In genomic region chr1:95089888-95090287, GRCh38 we compare ENCODE assay signal across 26 cellular contexts. TPM values are rescaled to one million over a fixed set of nuclear protein-coding genes. Genes with fewer than 3 reads are reported as not detected.
"Had no signal": no experiment of that assay in that cellular context is flagged by ENCODE, and none has a peak within 500 bp of the region (broad histone marks: within the 10 kb centered on the region; RNA-seq: fewer than 3 reads in every experiment).

No MANE protein-coding gene starts in this region.

- H3K36me3 ChIP-seq: colonic mucosa, esophagus squamous epithelium, gastrocnemius medialis, heart right ventricle, left lung, lower lobe of right lung had no signal

- ATAC-seq: effector memory CD8-positive, alpha-beta T cell; esophagus mucosa; gastrocnemius medialis; heart right ventricle; left cardiac atrium; left lung; left ventricle myocardium superior; lower lobe of right lung had no signal

- H3K27me3 ChIP-seq: colonic mucosa, esophagus squamous epithelium, gastrocnemius medialis, heart right ventricle, left lung had no signal

- H3K27ac ChIP-seq: colonic mucosa, epithelial cell of prostate, esophagus squamous epithelium, gastrocnemius medialis, heart right ventricle, left lung, lower lobe of right lung had no signal

- DNase-seq: colonic mucosa; cortex of kidney; effector CD8-positive, alpha-beta T cell; effector memory CD8-positive, alpha-beta T cell; endodermal cell; esophagus squamous epithelium; foreskin fibroblast; foreskin melanocyte; gastrocnemius medialis; glutamatergic neuron; head of caudate nucleus; heart right ventricle; hippocampal formation; left cardiac atrium; left lung; left ventricle myocardium superior; lower lobe of right lung; mesenchymal stem cell; midbrain had no signal

- H3K4me3 Mint-ChIP-seq: dendritic cell treated with granulocyte-macrophage colony-stimulating factor and Interleukin-4, amounts not matched to agents 40 ng/mL and 50 ng/mL, for 4 days; effector memory CD8-positive, alpha-beta T cell; endodermal cell had no signal

- H3K9me3 Mint-ChIP-seq: effector memory CD8-positive, alpha-beta T cell had no signal

- H3K27ac Mint-ChIP-seq: dendritic cell treated with granulocyte-macrophage colony-stimulating factor and Interleukin-4, amounts not matched to agents 40 ng/mL and 50 ng/mL, for 4 days; effector memory CD8-positive, alpha-beta T cell; endodermal cell had no signal

- H3K4me3 ChIP-seq: colonic mucosa, esophagus squamous epithelium, gastrocnemius medialis, heart right ventricle, left lung, lower lobe of right lung had no signal

- FAIRE-seq: endometrium, islet of Langerhans, keratinocyte had no signal

- H3K4me1 ChIP-seq: colonic mucosa, left lung had no signal

- H3K9me3 ChIP-seq: colonic mucosa, esophagus squamous epithelium, gastrocnemius medialis, left lung, lower lobe of right lung had no signal

RNA-seq across cellular contexts. Expression of gene TLCD4, which starts 27.3 kb away (rescaled TPM):
- total RNA-seq: glomerular endothelial cell had no signal
